29 cellular contexts compared by ENCODE assay signal in genomic region chr10:121611431-121612159, GRCh38. TPM values are rescaled to one million over a fixed set of nuclear protein-coding genes. Genes with fewer than 3 reads are reported as not detected.
DNase-seq lines count a peak whose midpoint lies in the region; ATAC-seq and TF ChIP-seq lines count a peak whose summit lies in the region.
"Had no signal": no experiment of that assay in that cellular context is flagged by ENCODE, and none has a peak within 500 bp of the region (broad histone marks: within the 10 kb centered on the region; RNA-seq: fewer than 3 reads in every experiment).

No MANE protein-coding gene starts in this region.

- no peaks in the 10 kb centered on the region for H3K9me3 Mint-ChIP-seq in activated CD4-positive, alpha-beta T cell treated with anti-CD3 and anti-CD28 coated beads, Interleukin-2, amount 10 ng/mL, durations not matched to agents 7 days and 5 days
- H3K9me3 Mint-ChIP-seq: activated T-helper 1 cell treated with anti-CD3 and anti-CD28 coated beads, Interleukin-12 subunit alpha, Interleukin-12 subunit beta, Interleukin-2, Interleukin-4 antibody, amounts not matched to agents 30 ng/mL and 10 ng/mL and 1 ng/mL, durations not matched to agents 14 hours and 24 hours and 36 hours; CD14-positive monocyte had no signal

- H3K79me2 ChIP-seq in mammary epithelial cell (ENCODE audit: insufficient read depth, low read length) = no peaks in the 10 kb centered on the region

- H2AFZ ChIP-seq in mammary epithelial cell (ENCODE audit: low read depth, low read length) = peak overlapping the region; percentile 58

- dilution Hi-C loops in mammary epithelial cell (cut with HindIII; ENCODE audit: low sequenced_read_pairs) = no loop called here

- no peaks in the 10 kb centered on the region for H3K36me3 Mint-ChIP-seq in activated CD4-positive, alpha-beta T cell treated with anti-CD3 and anti-CD28 coated beads, Interleukin-2, amount 10 ng/mL, durations not matched to agents 7 days and 5 days (ENCODE audit: low read depth)
- H3K36me3 Mint-ChIP-seq: CD14-positive monocyte, naive B cell had no signal

- TF ChIP-seq POLR2A in spleen (IDR thresholded peaks at IDR 0.05) (no peak), lower leg skin (IDR thresholded peaks at IDR 0.05) (no peak)

- in situ Hi-C loops in mammary epithelial cell (cut with MboI; ENCODE audit: low sequenced_read_pairs in 2 of 2) = loop anchor here in 1 of 2 donors (25.0 kb wide), 2 partner anchors 276 to 674 kb away; no protein-coding TSS in a partner anchor

- CTCF ChIA-PET in activated CD4-positive, alpha-beta T cell treated with anti-CD3 and anti-CD28 coated beads, Interleukin-2, amount 10 ng/mL, durations not matched to agents 7 days and 5 days (lab: Charles Lee) = no interaction called here
- CTCF ChIA-PET in mammary epithelial cell (lab: Charles Lee; ENCODE audit: low non-redundant PET) = no interaction called here

- no peak for TF ChIP-seq CTCF in mammary epithelial cell (conservative IDR thresholded peaks at IDR 0.05 in 1 of 2, IDR thresholded peaks at IDR 0.05 in 1 of 2; ENCODE audit: extremely low read depth in 1 of 2, insufficient read depth in 1 of 2, low read depth in 1 of 2, low read length in 2 of 2)
- no peak for TF ChIP-seq CTCF in spleen (IDR thresholded peaks at IDR 0.05 in 8 of 11, conservative IDR thresholded peaks at IDR 0.05 in 3 of 11)
- TF ChIP-seq CTCF in lower leg skin (IDR thresholded peaks at IDR 0.05) = no peak

- no peak for ATAC-seq in HG03571 (IDR thresholded peaks at IDR 0.05; ENCODE audit: unreplicated experiment)
- ATAC-seq: body of pancreas, PC-3, T-helper 17 cell had no signal

- H3K36me3 ChIP-seq in mammary epithelial cell (ENCODE audit: insufficient read depth, low read length) = no peaks in the 10 kb centered on the region
- no peaks in the 10 kb centered on the region for H3K36me3 ChIP-seq in spleen

- no peaks in the 10 kb centered on the region for H3K27me3 ChIP-seq in mammary epithelial cell (ENCODE audit: insufficient read depth, low read length)
- H3K27me3 ChIP-seq in spleen (replicated peaks in 1 of 7) = peaks cover 0 to 49% (median 14%) of the 10 kb centered on the region in 7 donors
- H3K27me3 ChIP-seq: body of pancreas had no signal

- no peaks in the 10 kb centered on the region for H4K20me1 ChIP-seq in mammary epithelial cell (ENCODE audit: insufficient read depth, low read length)

- peak overlapping the region; percentile 28 for H3K27ac Mint-ChIP-seq in activated CD4-positive, alpha-beta T cell treated with anti-CD3 and anti-CD28 coated beads, Interleukin-2, amount 10 ng/mL, durations not matched to agents 7 days and 5 days
- H3K27ac Mint-ChIP-seq: activated CD4-positive, alpha-beta memory T cell treated with anti-CD3 and anti-CD28 coated beads, Interleukin-2, amount 10 ng/mL, durations not matched to agents 7 days and 5 days; activated T-helper 1 cell treated with anti-CD3 and anti-CD28 coated beads, Interleukin-12 subunit alpha, Interleukin-12 subunit beta, Interleukin-2, Interleukin-4 antibody, amounts not matched to agents 30 ng/mL and 10 ng/mL and 1 ng/mL, durations not matched to agents 14 hours and 24 hours and 36 hours; CD14-positive monocyte; naive B cell; T-helper 17 cell had no signal

- BruUV-seq in mammary epithelial cell (replicated peaks; lab: Mats Ljungman, UMichigan) = no TSS peak

- no peak overlapping the region for H3K9ac ChIP-seq in mammary epithelial cell (ENCODE audit: insufficient read depth, low read length)

- H3K4me1 ChIP-seq in mammary epithelial cell (ENCODE audit: insufficient read depth, low read length) (peaks cover 20% of the 10 kb centered on the region), spleen (peaks cover 0 to 10% (median 6%) of the 10 kb centered on the region in 6 donors)

- POLR2A ChIA-PET in activated CD4-positive, alpha-beta T cell treated with anti-CD3 and anti-CD28 coated beads, Interleukin-2, amount 10 ng/mL, durations not matched to agents 7 days and 5 days (lab: Charles Lee) = no interaction called here

- H3K27ac ChIP-seq in mammary epithelial cell (ENCODE audit: insufficient read depth, low read depth, low read length) (no peak overlapping the region), spleen (no peak overlapping the region)
- H3K27ac ChIP-seq: body of pancreas had no signal

- 85% methylated on average over 11 of the region's 11 CpGs for WGBS in mammary epithelial cell (ENCODE audit: low coverage, missing lambda C conversion rate)
- WGBS in spleen, 5 donors = 65 to 78% (median 74%) methylated on average over 10 to 11 of the region's 11 CpGs
- 71 to 74% methylated on average over 10 to 11 of the region's 11 CpGs for WGBS in lower leg skin, 2 donors

- H3K4me3 Mint-ChIP-seq in activated CD4-positive, alpha-beta T cell treated with anti-CD3 and anti-CD28 coated beads, Interleukin-2, amount 10 ng/mL, durations not matched to agents 7 days and 5 days = no peak overlapping the region
- H3K4me3 Mint-ChIP-seq: activated CD4-positive, alpha-beta memory T cell treated with anti-CD3 and anti-CD28 coated beads, Interleukin-2, amount 10 ng/mL, durations not matched to agents 7 days and 5 days; activated T-helper 1 cell treated with anti-CD3 and anti-CD28 coated beads, Interleukin-12 subunit alpha, Interleukin-12 subunit beta, Interleukin-2, Interleukin-4 antibody, amounts not matched to agents 30 ng/mL and 10 ng/mL and 1 ng/mL, durations not matched to agents 14 hours and 24 hours and 36 hours; naive B cell; T-helper 17 cell had no signal

- no peak overlapping the region for H3K4me2 ChIP-seq in mammary epithelial cell (ENCODE audit: insufficient read depth, low read depth, low read length)

- H3K27me3 Mint-ChIP-seq in activated CD4-positive, alpha-beta T cell treated with anti-CD3 and anti-CD28 coated beads, Interleukin-2, amount 10 ng/mL, durations not matched to agents 7 days and 5 days = peaks cover 3% of the 10 kb centered on the region

- H3K4me1 Mint-ChIP-seq in activated CD4-positive, alpha-beta T cell treated with anti-CD3 and anti-CD28 coated beads, Interleukin-2, amount 10 ng/mL, durations not matched to agents 7 days and 5 days = no peaks in the 10 kb centered on the region
- H3K4me1 Mint-ChIP-seq: activated CD4-positive, alpha-beta memory T cell treated with anti-CD3 and anti-CD28 coated beads, Interleukin-2, amount 10 ng/mL, durations not matched to agents 7 days and 5 days; T-helper 17 cell had no signal

- intact Hi-C loops in mammary epithelial cell (cut with micrococcal nuclease) = loop anchor here (5.0 kb wide), 2 partner anchors 276 to 291 kb away; no protein-coding TSS in a partner anchor
- intact Hi-C loops in spleen (cut with DNase I; ENCODE audit: low total_unique reads) = no loop called here
- intact Hi-C loops in lower leg skin (cut with DNase I; ENCODE audit: low total_unique reads) = no loop called here

- no peak for DNase-seq in activated CD4-positive, alpha-beta T cell treated with anti-CD3 and anti-CD28 coated beads, Interleukin-2, amount 10 ng/mL, durations not matched to agents 7 days and 5 days
- no peak for DNase-seq in activated CD4-positive, alpha-beta T cell treated with anti-CD3 and anti-CD28 coated beads for 48 hours
- DNase-seq in mammary epithelial cell = no peak
- DNase-seq in mesenteric fat pad (ENCODE audit: low spot score) = peak; percentile 64
- DNase-seq in spleen = peak; percentile 39
- DNase-seq in lower leg skin (ENCODE audit: low spot score in 2 of 2) = no peak
- DNase-seq in NCI-H524 (lab: John Stamatoyannopoulos, UW) = no peak
- DNase-seq: 8988T; activated CD4-positive, alpha-beta memory T cell treated with anti-CD3 and anti-CD28 coated beads, Interleukin-2, amount 10 ng/mL, durations not matched to agents 7 days and 5 days; activated CD4-positive, CD25-positive, alpha-beta regulatory T cell treated with anti-CD3 and anti-CD28 coated beads, Interleukin-2, amount 50 U/mL, for 72 hours; activated CD8-positive, alpha-beta memory T cell treated with anti-CD3 and anti-CD28 coated beads, Interleukin-2, amount 50 U/mL, for 48 hours; activated naive CD4-positive, alpha-beta T cell treated with Interleukin-2 at 50 U/mL for 16 hours; body of pancreas; DND-41; GF-D8; hypothalamus; KBM-7; naive B cell; NCI-H1092 treated with DMSO at 0.1 percent for 48 hours; NCI-H1694 treated with DMSO at 0.1 percent for 48 hours; NCI-H510A; PC-3; stimulated activated naive CD4-positive, alpha-beta T cell; T-helper 17 cell had no signal

- H3K9me3 ChIP-seq in mammary epithelial cell (replicated peaks; ENCODE audit: insufficient read depth, low read length) = no peaks in the 10 kb centered on the region
- H3K9me3 ChIP-seq in spleen = no peaks in the 10 kb centered on the region
- H3K9me3 ChIP-seq: body of pancreas had no signal

- no peak overlapping the region for H3K4me3 ChIP-seq in mammary epithelial cell (replicated peaks in 1 of 3; ENCODE audit: insufficient read depth in 1 of 3, low read depth in 2 of 3, low read length in 3 of 3)
- H3K4me3 ChIP-seq in spleen = no peak overlapping the region
- no peak overlapping the region for H3K4me3 ChIP-seq in lower leg skin (ENCODE audit: low read depth, poor library complexity, severe bottlenecking)
- H3K4me3 ChIP-seq: body of pancreas, skin epidermis had no signal

RNA-seq across cellular contexts. Expression of gene FGFR2, which starts 13.4 kb away (rescaled TPM):
- not detected for total RNA-seq in activated CD4-positive, alpha-beta T cell treated with anti-CD3 and anti-CD28 coated beads, Interleukin-2, amount 10 ng/mL, durations not matched to agents 7 days and 5 days
- total RNA-seq in mammary epithelial cell (10 to 100 TPM; 22.0 to 86.9 TPM), mesenteric fat pad (1.4 TPM), spleen (1 to 10 TPM in 3 of 7 donors, under 1 TPM in 4; 0.33 to 1.8 (median 0.94) TPM), lower leg skin (100 to 1,000 TPM; 123 to 179 (median 148) TPM)
- polyA plus RNA-seq in mammary epithelial cell (21.9 TPM), spleen (under 1 TPM; 0.24 to 0.99 (median 0.35) TPM)
- 31.9 TPM for polyA minus RNA-seq in mammary epithelial cell
- total RNA-seq: activated T-helper 1 cell treated with anti-CD3 and anti-CD28 coated beads, Interleukin-12 subunit alpha, Interleukin-12 subunit beta, Interleukin-2, Interleukin-4 antibody, amounts not matched to agents 30 ng/mL and 10 ng/mL and 1 ng/mL, durations not matched to agents 14 hours and 24 hours and 36 hours; HT1080 had no signal
- polyA plus RNA-seq: CD14-positive monocyte had no signal

Comparison
In these comparisons a context has a peak if more than half of its experiments do, and no peak if none do; other contexts are left out.
1. DNase-seq: peak in mesenteric fat pad (single experiment) and spleen (single experiment); none in activated CD4-positive, alpha-beta T cell treated with anti-CD3 and anti-CD28 coated beads, Interleukin-2, amount 10 ng/mL, durations not matched to agents 7 days and 5 days (single experiment), activated CD4-positive, alpha-beta T cell treated with anti-CD3 and anti-CD28 coated beads for 48 hours (single experiment), mammary epithelial cell (single experiment), lower leg skin (0 of 2) and NCI-H524 (0 of 2).